ENCODE assay signal across 9 cellular contexts in genomic region chr7:130996841-130997231, GRCh38.
DNase-seq lines count a peak whose midpoint lies in the region; ATAC-seq and TF ChIP-seq lines count a peak whose summit lies in the region.
"Had no signal": no experiment of that assay in that cellular context is flagged by ENCODE, and none has a peak within 500 bp of the region (broad histone marks: within the 10 kb centered on the region; RNA-seq: fewer than 3 reads in every experiment).

No MANE protein-coding gene starts in this region.

- H3K4me1 Mint-ChIP-seq in mesothelial cell of epicardium, result peaks cover 61% of the 10 kb centered on the region

- no peaks in the 10 kb centered on the region for H3K36me3 Mint-ChIP-seq in mesothelial cell of epicardium

- H3K27me3 ChIP-seq in body of pancreas, result no peaks in the 10 kb centered on the region
- no peaks in the 10 kb centered on the region for H3K27me3 ChIP-seq in aorta (ENCODE audit: control insufficient read depth in 1 of 2, insufficient read depth in 2 of 2, low read length in 1 of 2)

- no peak overlapping the region for H3K4me3 Mint-ChIP-seq in mesothelial cell of epicardium

- intact Hi-C loops in body of pancreas (cut with DNase I) (no loop called here), aorta (cut with DNase I) (no loop called here)

- no peak for TF ChIP-seq CTCF in body of pancreas (IDR thresholded peaks at IDR 0.05)
- no peak for TF ChIP-seq CTCF in mesothelial cell of epicardium (IDR thresholded peaks at IDR 0.05; ENCODE audit: unreplicated experiment)

- H3K27ac Mint-ChIP-seq in mesothelial cell of epicardium, result peak overlapping the region; percentile 32

- H3K9me3 ChIP-seq in body of pancreas (no peaks in the 10 kb centered on the region), aorta (ENCODE audit: control insufficient read depth, low read length) (no peaks in the 10 kb centered on the region)
- H3K9me3 ChIP-seq: HAP-1 had no signal

- peak in 2 of 3 donors; percentile 44 to 51 for TF ChIP-seq POLR2A in body of pancreas (IDR thresholded peaks at IDR 0.05)

- H3K4me3 ChIP-seq in body of pancreas (no peak overlapping the region), aorta (ENCODE audit: low read length in 2 of 2) (no peak overlapping the region)
- H3K4me3 ChIP-seq: HAP-1 had no signal

- peak; percentile 53 for DNase-seq in EH (ENCODE audit: low read depth)
- DNase-seq in NCI-H69 (lab: John Stamatoyannopoulos, UW), result peak; percentile 92
- peak; percentile 73 to 85 (median 80) for DNase-seq in body of pancreas
- no peak for DNase-seq in mesothelial cell of epicardium (ENCODE audit: low spot score in 2 of 2, unreplicated experiment in 2 of 2)
- DNase-seq in activated gamma-delta T cell treated with Interleukin-2 at 50 U/mL for 16 hours, result no peak
- no peak for DNase-seq in NOMO-1 (lab: John Stamatoyannopoulos, UW; ENCODE audit: unreplicated experiment in 2 of 2)
- DNase-seq in activated gamma-delta T cell (lab: John Stamatoyannopoulos, UW), result no peak
- DNase-seq in aorta, result no peak

- H3K27me3 Mint-ChIP-seq in mesothelial cell of epicardium (ENCODE audit: low read depth), result no peaks in the 10 kb centered on the region

- WGBS in body of pancreas, 2 donors, result 1 to 7% methylated on average over 6 of the region's 6 CpGs
- WGBS in aorta, 2 donors, result 9 to 11% methylated on average over 6 of the region's 6 CpGs

- ATAC-seq in body of pancreas (peak; percentile 65), aorta (ENCODE audit: low FRiP score) (no peak)

- H3K4me1 ChIP-seq in body of pancreas (peaks cover 82% of the 10 kb centered on the region), aorta (ENCODE audit: control insufficient read depth in 1 of 2, insufficient read depth in 2 of 2, low read length in 2 of 2) (peaks cover 0 to 15% of the 10 kb centered on the region in 2 donors)
- H3K4me1 ChIP-seq: HAP-1 had no signal

- H3K9me3 Mint-ChIP-seq in mesothelial cell of epicardium, result no peaks in the 10 kb centered on the region

- peak overlapping the region; percentile 82 to 86 (median 83) for H3K27ac ChIP-seq in body of pancreas
- H3K27ac ChIP-seq in aorta (ENCODE audit: low read depth in 1 of 2, low read length in 2 of 2), result peak overlapping the region in 1 of 2 donors; percentile 32

- H3K36me3 ChIP-seq in body of pancreas (replicated peaks in 1 of 2; ENCODE audit: insufficient read depth in 1 of 2, low read depth in 2 of 2) (no peaks in the 10 kb centered on the region), aorta (ENCODE audit: control insufficient read depth in 1 of 2, insufficient read depth in 2 of 2, low read length in 1 of 2) (no peaks in the 10 kb centered on the region)
- H3K36me3 ChIP-seq: HAP-1 had no signal

Comparison
In these comparisons a context has a peak if more than half of its experiments do, and no peak if none do; other contexts are left out.
1. DNase-seq: peak in EH (single experiment), NCI-H69 (single experiment) and body of pancreas (4 of 4); none in mesothelial cell of epicardium (0 of 2), activated gamma-delta T cell treated with Interleukin-2 at 50 U/mL for 16 hours (single experiment), NOMO-1 (0 of 2), activated gamma-delta T cell (single experiment) and aorta (0 of 2).